28 cellular contexts compared by ENCODE assay signal in the genomic region with DNA sequence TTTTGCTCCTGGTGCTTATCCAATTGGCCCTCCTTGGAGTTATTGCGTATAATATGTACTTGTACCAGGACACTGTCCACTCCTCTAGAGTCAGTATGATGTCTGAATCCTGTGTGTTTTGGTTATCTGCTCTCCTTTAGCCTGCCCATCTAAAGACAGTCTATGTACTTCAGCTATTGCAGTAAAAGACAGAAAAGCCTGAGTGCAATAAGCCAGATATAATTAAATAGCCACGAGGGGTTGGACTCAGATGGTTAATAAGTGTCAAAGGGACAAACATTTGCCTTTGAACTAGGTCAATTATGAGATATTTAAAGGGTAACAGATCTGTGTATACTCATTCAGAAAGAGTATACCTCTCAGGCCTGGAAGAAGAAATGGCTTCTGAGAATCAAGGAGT.
"Had no signal": no experiment of that assay in that cellular context is flagged by ENCODE, and none has a peak within 500 bp of the region (broad histone marks: within the 10 kb centered on the region; RNA-seq: fewer than 3 reads in every experiment).

No MANE protein-coding gene starts in this region.

- H3K36me3 ChIP-seq: ascending aorta, breast epithelium, cardiac muscle cell, heart left ventricle had no signal

- H3K9me3 ChIP-seq: ascending aorta, breast epithelium, heart left ventricle had no signal

- H3K4me1 ChIP-seq: ascending aorta, breast epithelium, heart left ventricle had no signal

- DNase-seq: activated CD4-positive, alpha-beta memory T cell treated with anti-CD3 and anti-CD28 coated beads, Interleukin-2, amount 10 ng/mL, durations not matched to agents 7 days and 5 days; activated CD4-positive, alpha-beta T cell treated with anti-CD3 and anti-CD28 coated beads for 1 hour; activated CD4-positive, alpha-beta T cell treated with anti-CD3 and anti-CD28 coated beads for 4 hours; activated CD4-positive, alpha-beta T cell treated with anti-CD3 and anti-CD28 coated beads, Interleukin-2, amount 10 ng/mL, durations not matched to agents 7 days and 5 days; activated CD4-positive, alpha-beta T cell treated with anti-CD3 and anti-CD28 coated beads, Interleukin-2, amount 50 U/mL, for 4 hours; activated CD8-positive, alpha-beta memory T cell treated with anti-CD3 and anti-CD28 coated beads, Interleukin-2, amount 50 U/mL, for 48 hours; activated gamma-delta T cell; activated naive CD4-positive, alpha-beta T cell; activated naive CD4-positive, alpha-beta T cell treated with anti-CD3 and anti-CD28 coated beads, Interleukin-2, amount 10 ng/mL, durations not matched to agents 7 days and 5 days; activated naive CD8-positive, alpha-beta T cell treated with anti-CD3 and anti-CD28 coated beads, Interleukin-2, amount 10 ng/mL, durations not matched to agents 7 days and 5 days; activated T-cell treated with anti-CD3 and anti-CD28 coated beads for 4 hours; activated T-cell treated with anti-CD3 and anti-CD28 coated beads, Interleukin-2, amount 50 U/mL, for 24 hours; activated T-cell treated with anti-CD3 and anti-CD28 coated beads, Interleukin-2, amount 50 U/mL, for 72 hours; central memory CD4-positive, alpha-beta T cell; dorsolateral prefrontal cortex; effector memory CD4-positive, alpha-beta T cell; endodermal cell; foreskin fibroblast; glutamatergic neuron; heart left ventricle; T-helper 2 cell had no signal

- ATAC-seq: activated naive CD4-positive, alpha-beta T cell treated with anti-CD3 and anti-CD28 coated beads, Interleukin-2, amount 50 U/mL, for 72 hours; activated T-cell treated with anti-CD3 and anti-CD28 coated beads, Interleukin-2, amount 50 U/mL, for 72 hours; esophagus mucosa; heart left ventricle; WTC11 had no signal

- H3K27me3 ChIP-seq: ascending aorta, breast epithelium, cardiac muscle cell, dorsolateral prefrontal cortex, heart left ventricle had no signal

- H3K27ac ChIP-seq: ascending aorta, breast epithelium, cardiac muscle cell, coronary artery, dorsolateral prefrontal cortex, heart left ventricle had no signal

- H3K4me3 ChIP-seq: ascending aorta, breast epithelium, cardiac muscle cell, coronary artery, dorsolateral prefrontal cortex, heart left ventricle had no signal
